8 cellular contexts compared by ENCODE assay signal in genomic region chr12:49967042-49967776, GRCh38. TPM values are rescaled to one million over a fixed set of nuclear protein-coding genes. Genes with fewer than 3 reads are reported as not detected.
DNase-seq lines count a peak whose midpoint lies in the region; ATAC-seq and TF ChIP-seq lines count a peak whose summit lies in the region.

No MANE protein-coding gene starts in this region.

- no TSS peak for BruUV-seq in A673 (replicated peaks; lab: Mats Ljungman, UMichigan)

- H3K4me1 ChIP-seq in A673 (ENCODE audit: insufficient read depth, low read length, poor library complexity, severe bottlenecking) (no peaks in the 10 kb centered on the region), ectodermal cell (ENCODE audit: control insufficient read depth, insufficient read depth, low read length) (peaks cover 15% of the 10 kb centered on the region)

- peak; percentile 61 for ATAC-seq in GM18867 (IDR thresholded peaks at IDR 0.05; ENCODE audit: unreplicated experiment)
- peak; percentile 68 for ATAC-seq in HG03460 (IDR thresholded peaks at IDR 0.05; ENCODE audit: unreplicated experiment)

- H3K4me1 Mint-ChIP-seq in activated CD4-positive, alpha-beta memory T cell treated with anti-CD3 and anti-CD28 coated beads, Interleukin-2, amount 10 ng/mL, durations not matched to agents 7 days and 5 days = peaks cover 4% of the 10 kb centered on the region

- H3K27me3 ChIP-seq in A673 (replicated peaks; ENCODE audit: insufficient read depth, low read depth, low read length, poor library complexity) = peaks cover under 1% of the 10 kb centered on the region
- peaks cover 19% of the 10 kb centered on the region for H3K27me3 ChIP-seq in ectodermal cell (ENCODE audit: control insufficient read depth, insufficient read depth, low read length, poor library complexity, severe bottlenecking)

- H3K4me3 ChIP-seq in A673 (ENCODE audit: low read depth, low read length, poor library complexity, severe bottlenecking) = peak overlapping the region; percentile 47
- H3K4me3 ChIP-seq in ectodermal cell (ENCODE audit: insufficient read depth, low read depth, low read length) = peak overlapping the region; percentile 28

- CTCF ChIA-PET in A673 (lab: Charles Lee) = interaction anchor here (0.5 to 4.6 kb wide), 20 partner anchors 12 to 210 kb away, joined by 3 to 53 read pairs (median 4); partner anchors contain the start of genes COX14 and NCKAP5L
- CTCF ChIA-PET in activated CD4-positive, alpha-beta memory T cell treated with anti-CD3 and anti-CD28 coated beads, Interleukin-2, amount 10 ng/mL, durations not matched to agents 7 days and 5 days (lab: Charles Lee) = interaction anchor here (0.5 to 6.3 kb wide), 69 partner anchors 9 to 655 kb away, joined by 3 to 101 read pairs (median 5); partner anchors contain the start of genes AQP2, BCDIN3D, COX14 and RACGAP1

- POLR2A ChIA-PET in A673 (lab: Charles Lee; ENCODE audit: low non-redundant PET) = no interaction called here
- POLR2A ChIA-PET in activated CD4-positive, alpha-beta memory T cell treated with anti-CD3 and anti-CD28 coated beads, Interleukin-2, amount 10 ng/mL, durations not matched to agents 7 days and 5 days (lab: Charles Lee) = interaction anchor here (0.6 to 2.6 kb wide), 5 partner anchors 13 to 226 kb away, joined by 3 to 11 read pairs (median 7); partner anchors contain the start of genes RACGAP1 and TMBIM6

- peak overlapping the region; percentile 43 for H3K4me3 Mint-ChIP-seq in activated CD4-positive, alpha-beta memory T cell treated with anti-CD3 and anti-CD28 coated beads, Interleukin-2, amount 10 ng/mL, durations not matched to agents 7 days and 5 days

- H3K27me3 Mint-ChIP-seq in activated CD4-positive, alpha-beta memory T cell treated with anti-CD3 and anti-CD28 coated beads, Interleukin-2, amount 10 ng/mL, durations not matched to agents 7 days and 5 days = peaks cover 46% of the 10 kb centered on the region

- no peaks in the 10 kb centered on the region for H3K9me3 Mint-ChIP-seq in activated CD4-positive, alpha-beta memory T cell treated with anti-CD3 and anti-CD28 coated beads, Interleukin-2, amount 10 ng/mL, durations not matched to agents 7 days and 5 days

- peak; percentile 80 for TF ChIP-seq CTCF in A673 (conservative IDR thresholded peaks at IDR 0.05; ENCODE audit: low read depth, low read length)

- H3K36me3 ChIP-seq in A673 (ENCODE audit: insufficient read depth, low read length, poor library complexity, severe bottlenecking) (no peaks in the 10 kb centered on the region), ectodermal cell (ENCODE audit: control insufficient read depth, insufficient read depth, low read length) (no peaks in the 10 kb centered on the region)

- no peaks in the 10 kb centered on the region for H3K9me3 ChIP-seq in A673 (ENCODE audit: low read depth, low read length, poor library complexity, severe bottlenecking)
- no peaks in the 10 kb centered on the region for H3K9me3 ChIP-seq in ectodermal cell (ENCODE audit: control insufficient read depth, low read length)

- no peaks in the 10 kb centered on the region for H3K36me3 Mint-ChIP-seq in activated CD4-positive, alpha-beta memory T cell treated with anti-CD3 and anti-CD28 coated beads, Interleukin-2, amount 10 ng/mL, durations not matched to agents 7 days and 5 days (ENCODE audit: low read depth)

- no peak overlapping the region for H3K27ac Mint-ChIP-seq in activated CD4-positive, alpha-beta memory T cell treated with anti-CD3 and anti-CD28 coated beads, Interleukin-2, amount 10 ng/mL, durations not matched to agents 7 days and 5 days

- WGBS in ectodermal cell, 2 experiments = 5 to 6% methylated on average over 40 of the region's 40 CpGs

- no peak overlapping the region for H3K27ac ChIP-seq in A673 (ENCODE audit: low read depth, low read length, poor library complexity, severe bottlenecking)
- no peak overlapping the region for H3K27ac ChIP-seq in ectodermal cell (ENCODE audit: insufficient read depth, low read depth, low read length, poor library complexity, severe bottlenecking)

- DNase-seq in A673 (ENCODE audit: low spot score) = peak; percentile 94
- DNase-seq in NCI-H526 treated with DMSO at 0.1 percent for 48 hours (lab: John Stamatoyannopoulos, UW) = peak; percentile 69
- DNase-seq in activated CD4-positive, alpha-beta memory T cell treated with anti-CD3 and anti-CD28 coated beads, Interleukin-2, amount 10 ng/mL, durations not matched to agents 7 days and 5 days = peak; percentile 92
- peak; percentile 90 to 91 for DNase-seq in lung microvascular endothelial cell (ENCODE audit: low read depth in 2 of 2)
- DNase-seq in stimulated activated CD4-positive, alpha-beta T cell treated with anti-CD3 and anti-CD28 coated beads, TNF-alpha, amount 100 ng/mL, for 1 hour (ENCODE audit: low read depth in 3 of 3, low spot score in 1 of 3) = peak; percentile 81 to 95 (median 84)

- intact Hi-C loops in A673 (cut with micrococcal nuclease; ENCODE audit: unreplicated experiment) = loop anchor here (1.0 to 5.0 kb wide), 3 partner anchors 89 to 190 kb away; no protein-coding TSS in a partner anchor

RNA-seq across cellular contexts. Expression of gene AQP5, which starts 5.5 kb away (rescaled TPM):
- not detected in 2 replicates for total RNA-seq in A673 (2021)
- total RNA-seq in activated CD4-positive, alpha-beta memory T cell treated with anti-CD3 and anti-CD28 coated beads, Interleukin-2, amount 10 ng/mL, durations not matched to agents 7 days and 5 days = not detected
- 0.37 TPM for polyA plus RNA-seq in ectodermal cell (2013, experiment 1 of 4)
- 0.30 TPM for polyA plus RNA-seq in ectodermal cell (2013, experiment 2 of 4)
- 0.80 TPM for polyA plus RNA-seq in ectodermal cell (2013, experiment 3 of 4)
- polyA plus RNA-seq in ectodermal cell (2013, experiment 4 of 4) = 0.24 TPM
- total RNA-seq in lung microvascular endothelial cell = not detected in 2 replicates

RNA-seq across cellular contexts. Expression of gene AQP6, which starts 5.5 kb away (rescaled TPM):
- total RNA-seq in A673 (2021) = not detected in 2 replicates
- not detected for total RNA-seq in activated CD4-positive, alpha-beta memory T cell treated with anti-CD3 and anti-CD28 coated beads, Interleukin-2, amount 10 ng/mL, durations not matched to agents 7 days and 5 days
- not detected for polyA plus RNA-seq in ectodermal cell (2013, experiment 1 of 4)
- 0.09 TPM for polyA plus RNA-seq in ectodermal cell (2013, experiment 2 of 4)
- polyA plus RNA-seq in ectodermal cell (2013, experiment 3 of 4) = 0.05 TPM
- polyA plus RNA-seq in ectodermal cell (2013, experiment 4 of 4) = not detected
- total RNA-seq in lung microvascular endothelial cell = not detected in 2 replicates

RNA-seq across cellular contexts. Expression of gene AQP2, which starts 16.7 kb away (rescaled TPM):
- not detected in 2 replicates for total RNA-seq in A673 (2021)
- not detected for total RNA-seq in activated CD4-positive, alpha-beta memory T cell treated with anti-CD3 and anti-CD28 coated beads, Interleukin-2, amount 10 ng/mL, durations not matched to agents 7 days and 5 days
- not detected for polyA plus RNA-seq in ectodermal cell (2013, experiment 1 of 4)
- polyA plus RNA-seq in ectodermal cell (2013, experiment 2 of 4) = not detected
- polyA plus RNA-seq in ectodermal cell (2013, experiment 3 of 4) = not detected
- polyA plus RNA-seq in ectodermal cell (2013, experiment 4 of 4) = not detected
- not detected in 2 replicates for total RNA-seq in lung microvascular endothelial cell

RNA-seq across cellular contexts. Expression of gene RACGAP1, which starts 58.1 kb away (rescaled TPM):
- total RNA-seq in A673 (2021) = 173 and 179 TPM in 2 replicates
- total RNA-seq in activated CD4-positive, alpha-beta memory T cell treated with anti-CD3 and anti-CD28 coated beads, Interleukin-2, amount 10 ng/mL, durations not matched to agents 7 days and 5 days = 100 to 1,000 TPM; 172 to 179 TPM
- 68.8 TPM for polyA plus RNA-seq in ectodermal cell (2013, experiment 1 of 4)
- polyA plus RNA-seq in ectodermal cell (2013, experiment 2 of 4) = 63.3 TPM
- 51.8 TPM for polyA plus RNA-seq in ectodermal cell (2013, experiment 3 of 4)
- 52.4 TPM for polyA plus RNA-seq in ectodermal cell (2013, experiment 4 of 4)
- total RNA-seq in lung microvascular endothelial cell = 5.8 and 23.3 TPM in 2 replicates
